In genomic region chr12:20491290-20491689, GRCh38 we compare ENCODE assay signal across 23 cellular contexts.
A peak's percentile ranks its signal among the peaks of the same experiment; 100 is the strongest.
DNase-seq lines count a peak whose midpoint lies in the region; TF ChIP-seq lines count a peak whose summit lies in the region.
"Had no signal": no experiment of that assay in that cellular context is flagged by ENCODE, and none has a peak within 500 bp of the region (broad histone marks: within the 10 kb centered on the region; RNA-seq: fewer than 3 reads in every experiment).

No MANE protein-coding gene starts in this region.

- no peak overlapping the region for H3K4me3 Mint-ChIP-seq in endodermal cell
- H3K4me3 Mint-ChIP-seq in osteocyte (ENCODE audit: unreplicated experiment) = no peak overlapping the region
- H3K4me3 Mint-ChIP-seq: CD4-positive, alpha-beta T cell had no signal

- WGBS in endodermal cell (ENCODE audit: insufficient coverage in 1 of 2, insufficient read length in 1 of 2), 2 experiments = 50 to 76% methylated on average over 2 to 5 of the region's 5 CpGs

- H3K27ac ChIP-seq in ACC112 (ENCODE audit: low read depth, low read length) = peak overlapping the region; percentile 68
- H3K27ac ChIP-seq in endodermal cell (ENCODE audit: low read depth, low read length) = no peak overlapping the region
- H3K27ac ChIP-seq: HL-60, PC-9 had no signal

- H2AFZ ChIP-seq in ACC112 (ENCODE audit: low read length, unreplicated experiment) = no peak overlapping the region
- H2AFZ ChIP-seq: PC-9 had no signal

- no peaks in the 10 kb centered on the region for H3K9me3 ChIP-seq in endodermal cell (ENCODE audit: control insufficient read depth, low read length)

- DNase-seq in M059J (ENCODE audit: low read depth) = peak; percentile 62
- DNase-seq in endodermal cell = no peak
- DNase-seq in osteocyte (ENCODE audit: extremely low spot score, unreplicated experiment) = no peak
- DNase-seq in iPS-NIHi11 (ENCODE audit: low spot score) = no peak
- no peak for DNase-seq in HuH-7 (ENCODE audit: low spot score)
- DNase-seq in SIG-M5 (lab: John Stamatoyannopoulos, UW) = no peak
- DNase-seq: 8988T; AML-193; CD4-positive, alpha-beta T cell; DMS53; GOT3; HCEC 1CT; Karpas-422; NCI-H1105 treated with DMSO at 0.1 percent for 48 hours; NCI-H2029; NCI-H446; NCI-H524 treated with DMSO at 0.1 percent for 48 hours; NCI-H82; NK-92 treated with Interleukin-12 subunit alpha and Interleukin-12 subunit beta, amount 100 ng/mL, for 24 hours; PC-9 had no signal

- H3K4me3 ChIP-seq in ACC112 (ENCODE audit: low read depth, low read length) (no peak overlapping the region), endodermal cell (ENCODE audit: low read length) (no peak overlapping the region)
- H3K4me3 ChIP-seq: BLaER1 treated with 17β-estradiol and CSF1 and Interleukin-3, amounts not matched to agents 10 nM and 100 nM; PC-9 had no signal

- no peaks in the 10 kb centered on the region for H3K27me3 ChIP-seq in ACC112 (ENCODE audit: insufficient read depth, low read length)
- no peaks in the 10 kb centered on the region for H3K27me3 ChIP-seq in endodermal cell (ENCODE audit: control insufficient read depth, insufficient read depth, low read length, poor library complexity, severe bottlenecking)
- H3K27me3 ChIP-seq: BLaER1 treated with 17β-estradiol and CSF1 and Interleukin-3, amounts not matched to agents 10 nM and 100 nM had no signal

- no peaks in the 10 kb centered on the region for H3K9me3 Mint-ChIP-seq in endodermal cell
- H3K9me3 Mint-ChIP-seq in osteocyte (ENCODE audit: unreplicated experiment) = no peaks in the 10 kb centered on the region

- peaks cover 5% of the 10 kb centered on the region for H3K4me1 Mint-ChIP-seq in endodermal cell
- H3K4me1 Mint-ChIP-seq in osteocyte (ENCODE audit: unreplicated experiment) = peaks cover 88% of the 10 kb centered on the region

- H3K27me3 Mint-ChIP-seq in endodermal cell (ENCODE audit: insufficient read depth) (no peaks in the 10 kb centered on the region), osteocyte (ENCODE audit: unreplicated experiment) (no peaks in the 10 kb centered on the region)
- H3K27me3 Mint-ChIP-seq: CD4-positive, alpha-beta T cell had no signal

- TF ChIP-seq CTCF in endodermal cell (conservative IDR thresholded peaks at IDR 0.05) = peak; percentile 34
- no peak for TF ChIP-seq CTCF in osteocyte (IDR thresholded peaks at IDR 0.05)

- H3K36me3 ChIP-seq in ACC112 (ENCODE audit: insufficient read depth, low read length) = no peaks in the 10 kb centered on the region
- H3K36me3 ChIP-seq in endodermal cell (ENCODE audit: control insufficient read depth, insufficient read depth, low read length) = no peaks in the 10 kb centered on the region
- H3K36me3 ChIP-seq: BLaER1 treated with 17β-estradiol and CSF1 and Interleukin-3, amounts not matched to agents 10 nM and 100 nM had no signal

- H3K36me3 Mint-ChIP-seq in endodermal cell (ENCODE audit: low read depth) (no peaks in the 10 kb centered on the region), osteocyte (ENCODE audit: unreplicated experiment) (no peaks in the 10 kb centered on the region)

- H3K9ac ChIP-seq in endodermal cell (ENCODE audit: extremely low read depth, low read length, poor library complexity, severe bottlenecking) = no peak overlapping the region
- H3K9ac ChIP-seq: BLaER1 treated with 17β-estradiol and CSF1 and Interleukin-3, amounts not matched to agents 10 nM and 100 nM had no signal

- H3K4me1 ChIP-seq in ACC112 (ENCODE audit: control insufficient read depth, insufficient read depth, low read length, unreplicated experiment) = peaks cover 76% of the 10 kb centered on the region
- no peaks in the 10 kb centered on the region for H3K4me1 ChIP-seq in endodermal cell (ENCODE audit: control insufficient read depth, insufficient read depth, low read length)

- H3K27ac Mint-ChIP-seq in endodermal cell (no peak overlapping the region), osteocyte (ENCODE audit: unreplicated experiment) (peak overlapping the region; percentile 69)
- H3K27ac Mint-ChIP-seq: CD4-positive, alpha-beta T cell had no signal

- H3K79me2 ChIP-seq in ACC112 (ENCODE audit: control insufficient read depth, insufficient read depth, low read length, unreplicated experiment) = peaks cover 4% of the 10 kb centered on the region
